Comparison of ENCODE assay signal across 1 cellular context in the genomic region with DNA sequence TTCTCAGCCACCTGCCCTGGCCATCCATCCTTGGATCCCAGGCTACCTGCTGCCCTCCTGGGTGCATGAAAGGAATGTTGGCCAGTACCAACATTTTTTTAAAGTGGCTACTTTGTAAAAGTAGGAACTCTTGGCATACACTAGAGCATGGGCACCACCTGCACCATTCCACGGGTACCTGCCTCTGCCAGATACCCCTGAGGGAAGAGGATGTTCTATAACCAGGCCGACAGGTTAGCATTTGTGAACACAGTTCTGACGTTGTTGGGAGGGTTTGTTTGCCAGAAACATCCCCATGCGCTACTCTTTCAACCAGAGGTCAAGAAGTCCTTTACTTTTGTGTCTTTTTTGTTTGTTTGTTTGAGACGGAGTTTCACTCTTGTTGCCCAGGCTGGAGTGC.
A peak's percentile ranks its signal among the peaks of the same experiment; 100 is the strongest.
TF ChIP-seq lines count a peak whose summit lies in the region.

No MANE protein-coding gene starts in this region.

TF ChIP-seq in HepG2, 621 proteins besides CTCF, POLR2A, EP300 and RAD21:
- TF ChIP-seq ZNF468 (CRISPR knock-in tag; IDR thresholded peaks at IDR 0.05) (no peak), ARID5B (CRISPR knock-in tag; IDR thresholded peaks at IDR 0.05) (0 out of 2 replicates have a peak, but pooled peaks have one; percentile 22), FOXP1 (IDR thresholded peaks at IDR 0.05) (no peak), FOXP1 (CRISPR knock-in tag; IDR thresholded peaks at IDR 0.05) (peak; percentile 55; the same call in 1 of the 2 replicates), CEBPB (IDR thresholded peaks at IDR 0.05; ENCODE audit: borderline replicate concordance, low read depth, low read length) (no peak)
